ENCODE assay signal across 8 cellular contexts in genomic region chr13:98842858-98843481, GRCh38.
DNase-seq lines count a peak whose midpoint lies in the region; ATAC-seq and TF ChIP-seq lines count a peak whose summit lies in the region.

No MANE protein-coding gene starts in this region.

- no peaks in the 10 kb centered on the region for H3K27me3 ChIP-seq in WERI-Rb-1 (ENCODE audit: insufficient read depth, low read depth, severe bottlenecking)
- no peaks in the 10 kb centered on the region for H3K27me3 ChIP-seq in mammary epithelial cell (ENCODE audit: insufficient read depth, low read length)

- 58% methylated on average over 5 of the region's 5 CpGs for WGBS in mammary epithelial cell (ENCODE audit: low coverage, missing lambda C conversion rate)

- H3K27ac ChIP-seq in WERI-Rb-1 (no peak overlapping the region), mammary epithelial cell (ENCODE audit: insufficient read depth, low read depth, low read length) (no peak overlapping the region)

- H3K9me3 ChIP-seq in WERI-Rb-1 (ENCODE audit: severe bottlenecking) (no peaks in the 10 kb centered on the region), mammary epithelial cell (replicated peaks; ENCODE audit: insufficient read depth, low read length) (no peaks in the 10 kb centered on the region)

- no peaks in the 10 kb centered on the region for H3K79me2 ChIP-seq in mammary epithelial cell (ENCODE audit: insufficient read depth, low read length)

- dilution Hi-C loops in mammary epithelial cell (cut with HindIII; ENCODE audit: low sequenced_read_pairs): no loop called here

- H2AFZ ChIP-seq in mammary epithelial cell (ENCODE audit: low read depth, low read length): no peak overlapping the region

- H3K36me3 ChIP-seq in WERI-Rb-1 (peaks cover 14% of the 10 kb centered on the region), mammary epithelial cell (ENCODE audit: insufficient read depth, low read length) (peaks cover 4% of the 10 kb centered on the region)

- H3K9ac ChIP-seq in mammary epithelial cell (ENCODE audit: insufficient read depth, low read length): no peak overlapping the region

- ATAC-seq in GM18873 (IDR thresholded peaks at IDR 0.05; ENCODE audit: low FRiP score, unreplicated experiment) (peak; percentile 64), HG03097 (IDR thresholded peaks at IDR 0.05; ENCODE audit: low FRiP score, unreplicated experiment) (peak; percentile 75)

- intact Hi-C loops in mammary epithelial cell (cut with micrococcal nuclease): loop anchor here (1.0 to 10.0 kb wide), 3 partner anchors 170 to 698 kb away; partner anchors contain the start of genes FARP1 and STK24

- peak; percentile 97 for TF ChIP-seq CTCF in WERI-Rb-1 (IDR thresholded peaks at IDR 0.05; ENCODE audit: low read depth, low read length)
- TF ChIP-seq CTCF in mammary epithelial cell (conservative IDR thresholded peaks at IDR 0.05 in 1 of 2, IDR thresholded peaks at IDR 0.05 in 1 of 2; ENCODE audit: extremely low read depth in 1 of 2, insufficient read depth in 1 of 2, low read depth in 1 of 2, low read length in 2 of 2): peak; percentile 88 to 91

- H3K4me3 ChIP-seq in WERI-Rb-1 (ENCODE audit: low read depth, low read length): no peak overlapping the region
- H3K4me3 ChIP-seq in mammary epithelial cell (replicated peaks in 1 of 3; ENCODE audit: insufficient read depth in 1 of 3, low read depth in 2 of 3, low read length in 3 of 3): no peak overlapping the region

- no peak overlapping the region for H3K4me2 ChIP-seq in mammary epithelial cell (ENCODE audit: insufficient read depth, low read depth, low read length)

- in situ Hi-C loops in mammary epithelial cell (cut with MboI; ENCODE audit: low sequenced_read_pairs in 2 of 2): loop anchor here in 1 of 2 donors (25.0 kb wide), 1 partner anchor 381 kb away; no protein-coding TSS in a partner anchor

- H4K20me1 ChIP-seq in mammary epithelial cell (ENCODE audit: insufficient read depth, low read length): no peaks in the 10 kb centered on the region

- peaks cover 6% of the 10 kb centered on the region for H3K4me1 ChIP-seq in mammary epithelial cell (ENCODE audit: insufficient read depth, low read length)

- CTCF ChIA-PET in mammary epithelial cell (lab: Charles Lee; ENCODE audit: low non-redundant PET): interaction anchor here (0.6 to 0.7 kb wide), 2 partner anchors 170 to 191 kb away, joined by 4 to 10 read pairs; no protein-coding TSS in a partner anchor

- DNase-seq in AG20443 (ENCODE audit: low spot score) (peak; percentile 82), NCI-H2171 (lab: John Stamatoyannopoulos, UW) (peak; percentile 61), WERI-Rb-1 (peak; percentile 93), mammary epithelial cell (peak; percentile 48), islet precursor cell (peak; percentile 85)
- DNase-seq in stimulated activated CD4-positive, alpha-beta T cell treated with anti-CD3 and anti-CD28 coated beads, Interleukin-4, amount 100 ng/mL, for 1 hour: peak; percentile 71

- BruUV-seq in mammary epithelial cell (replicated peaks; lab: Mats Ljungman, UMichigan): no TSS peak
